In the genomic region with DNA sequence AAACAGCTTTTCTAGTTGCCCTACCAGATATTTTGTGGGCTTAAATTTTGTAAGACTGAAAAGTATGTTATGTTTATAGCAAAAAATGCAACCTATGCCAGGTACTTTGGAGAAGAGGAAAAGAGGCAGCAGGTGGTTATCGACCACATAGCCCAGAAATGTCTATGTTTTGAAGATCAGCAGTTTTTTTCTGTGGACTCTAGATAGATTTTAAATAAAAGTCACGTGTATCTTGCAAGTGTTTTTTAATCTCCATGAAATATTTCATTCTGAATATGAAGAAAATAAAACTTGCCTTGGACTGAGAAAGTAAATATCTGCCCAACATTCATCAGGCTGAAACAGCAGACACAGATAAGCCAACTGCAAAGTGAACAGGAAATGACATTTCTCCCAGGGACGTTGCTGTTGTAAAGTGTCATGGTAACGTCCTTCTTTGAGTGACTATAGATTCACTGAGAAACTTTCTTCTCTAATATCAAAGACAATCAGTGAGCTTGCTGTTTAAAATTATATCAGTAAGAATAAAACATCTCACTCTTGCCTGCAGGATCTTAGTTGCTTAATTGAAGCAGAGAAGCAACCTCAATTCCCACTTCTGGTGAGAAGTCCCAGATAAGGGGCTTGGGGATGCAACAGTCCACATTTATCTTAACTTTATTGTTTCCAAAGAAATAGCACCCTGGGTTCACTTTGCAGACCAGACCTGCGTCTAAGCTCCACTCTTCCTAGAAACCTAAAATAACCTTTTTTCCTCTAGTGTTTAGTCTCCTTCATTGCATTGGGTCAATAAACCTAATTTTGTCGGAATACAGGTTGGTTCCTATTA, we compare ENCODE assay signal across 10 cellular contexts. TPM values are rescaled to one million over a fixed set of nuclear protein-coding genes. Genes with fewer than 3 reads are reported as not detected.
DNase-seq lines count a peak whose midpoint lies in the region; ATAC-seq and TF ChIP-seq lines count a peak whose summit lies in the region.
"Had no signal": no experiment of that assay in that cellular context is flagged by ENCODE, and none has a peak within 500 bp of the region (broad histone marks: within the 10 kb centered on the region; RNA-seq: fewer than 3 reads in every experiment).

No MANE protein-coding gene starts in this region.

- H3K27ac ChIP-seq in left ventricle myocardium inferior (replicated peaks) (peak overlapping the region; percentile 92), SK-N-MC (peak overlapping the region; percentile 86)
- H3K27ac ChIP-seq: dorsolateral prefrontal cortex, SJSA1 had no signal

- DNase-seq in left ventricle myocardium inferior (no peak), Right ventricle myocardium superior (no peak), SK-N-MC (ENCODE audit: low read depth, low spot score) (no peak), fibroblast of pulmonary artery (ENCODE audit: low read depth) (peak; percentile 45), type B pancreatic cell (ENCODE audit: extremely low spot score, unreplicated experiment) (no peak), pons (ENCODE audit: low spot score) (no peak), middle frontal gyrus (ENCODE audit: extremely low spot score, low spot score) (no peak)
- DNase-seq: dorsolateral prefrontal cortex had no signal

- H3K9ac ChIP-seq in SK-N-MC (ENCODE audit: insufficient read length) = no peak overlapping the region

- intact Hi-C loops in left ventricle myocardium inferior (cut with micrococcal nuclease) (no loop called here), Right ventricle myocardium superior (cut with DNase I) (no loop called here)

- H3K27me3 Mint-ChIP-seq in type B pancreatic cell = no peaks in the 10 kb centered on the region

- TF ChIP-seq CTCF in left ventricle myocardium inferior (IDR thresholded peaks at IDR 0.05; ENCODE audit: borderline replicate concordance) (no peak), fibroblast of pulmonary artery (IDR thresholded peaks at IDR 0.05; ENCODE audit: low read length, missing control alignments) (no peak), type B pancreatic cell (conservative IDR thresholded peaks at IDR 0.05) (no peak)

- H3K27ac Mint-ChIP-seq in type B pancreatic cell = no peak overlapping the region

- H3K9me3 Mint-ChIP-seq in type B pancreatic cell = peaks cover 4% of the 10 kb centered on the region

- peak overlapping the region; percentile 24 for H3K4me3 Mint-ChIP-seq in type B pancreatic cell

- peaks cover 56% of the 10 kb centered on the region for H3K36me3 ChIP-seq in left ventricle myocardium inferior
- no peaks in the 10 kb centered on the region for H3K36me3 ChIP-seq in SK-N-MC (ENCODE audit: insufficient read depth, low read length)
- H3K36me3 ChIP-seq: SJSA1 had no signal

- no peaks in the 10 kb centered on the region for H3K27me3 ChIP-seq in left ventricle myocardium inferior (ENCODE audit: low read depth)
- H3K27me3 ChIP-seq: dorsolateral prefrontal cortex, SJSA1 had no signal

- peaks cover 37% of the 10 kb centered on the region for H3K4me1 Mint-ChIP-seq in type B pancreatic cell (ENCODE audit: unreplicated experiment)

- H3K36me3 Mint-ChIP-seq in type B pancreatic cell = no peaks in the 10 kb centered on the region

- H3K9me3 ChIP-seq in left ventricle myocardium inferior (replicated peaks) (no peaks in the 10 kb centered on the region), SK-N-MC (ENCODE audit: low read depth, low read length) (no peaks in the 10 kb centered on the region)
- H3K9me3 ChIP-seq: SJSA1 had no signal

- H3K4me3 ChIP-seq in left ventricle myocardium inferior (peak overlapping the region; percentile 71), SK-N-MC (peak overlapping the region; percentile 50), fibroblast of pulmonary artery (replicated peaks; ENCODE audit: low read depth, low read length) (no peak overlapping the region)
- H3K4me3 ChIP-seq: dorsolateral prefrontal cortex, SJSA1 had no signal

- peaks cover 97% of the 10 kb centered on the region for H3K4me1 ChIP-seq in left ventricle myocardium inferior

- ATAC-seq in Right ventricle myocardium superior (ENCODE audit: poor library complexity) = no peak
- no peak for ATAC-seq in HG03108 (IDR thresholded peaks at IDR 0.05; ENCODE audit: unreplicated experiment)

RNA-seq across cellular contexts. Expression of a gene that starts 6.3 kb away (rescaled TPM):
- total RNA-seq in left ventricle myocardium inferior (667 TPM), Right ventricle myocardium superior (608 TPM), type B pancreatic cell (ENCODE audit: low replicate concordance) (2.0 TPM in 2 replicates)
- total RNA-seq: SJSA1 had no signal

RNA-seq across cellular contexts. Expression of a gene that starts 34.2 kb away (rescaled TPM):
- total RNA-seq in left ventricle myocardium inferior = 2,410 TPM
- 1,520 TPM for total RNA-seq in Right ventricle myocardium superior
- 219 and 271 TPM in 2 replicates for total RNA-seq in type B pancreatic cell (ENCODE audit: low replicate concordance)

RNA-seq across cellular contexts. Expression of a gene that starts 48.5 kb away (rescaled TPM):
- total RNA-seq in left ventricle myocardium inferior = 176 TPM
- total RNA-seq in Right ventricle myocardium superior = 154 TPM
- total RNA-seq in type B pancreatic cell (ENCODE audit: low replicate concordance) = 211 and 359 TPM in 2 replicates

Comparison
In these comparisons a context has a peak if more than half of its experiments do, and no peak if none do; other contexts are left out.
1. RNA of a gene that starts 6.3 kb away (total RNA-seq): 667 TPM in left ventricle myocardium inferior (single experiment) and 608 TPM in Right ventricle myocardium superior (single experiment); 2.0 TPM in type B pancreatic cell; every median in the first group is over 100 times any median in the second.